In genomic region chr22:42112793-42113192, GRCh38 we compare ENCODE assay signal across 2 cellular contexts.
A peak's percentile ranks its signal among the peaks of the same experiment; 100 is the strongest.
TF ChIP-seq lines count a peak whose summit lies in the region.

No MANE protein-coding gene starts in this region.

TF ChIP-seq in GM12878, 131 proteins besides CTCF, POLR2A, EP300 and RAD21:
- TF ChIP-seq SMC3 (IDR thresholded peaks at IDR 0.05; ENCODE audit: borderline replicate concordance, low read length) = peak; percentile 21; the same call in 1 of the 2 replicates
TF ChIP-seq in GM12878: peak in this region for 1; not testable (repeated sequence) for 130.

TF ChIP-seq in HepG2, 621 proteins besides CTCF, POLR2A, EP300 and RAD21:
- TF ChIP-seq STAG1 (CRISPR knock-in tag; IDR thresholded peaks at IDR 0.05) (peak; percentile 73), SMC3 (IDR thresholded peaks at IDR 0.05; ENCODE audit: low read length) (peak; percentile 65; the same call in 1 of the 2 replicates), ZBTB7B (CRISPR knock-in tag; IDR thresholded peaks at IDR 0.05) (0 out of 2 replicates have a peak, but pooled peaks have one; percentile 19)
